18 cellular contexts compared by ENCODE assay signal in genomic region chr12:55696796-55697462, GRCh38.
"Had no signal": no experiment of that assay in that cellular context is flagged by ENCODE, and none has a peak within 500 bp of the region (broad histone marks: within the 10 kb centered on the region; RNA-seq: fewer than 3 reads in every experiment).

No MANE protein-coding gene starts in this region.

- H3K4me3 Mint-ChIP-seq: brain; central memory CD8-positive, alpha-beta T cell; mesothelial cell of epicardium; neural progenitor cell; stimulated activated memory B cell treated with anti-CD40 and anti-IgM and Interleukin-4, amounts not matched to agents 10 μg/mL and 1 μg/mL and 100 μg/mL, for 72 hours; T-helper 2 cell treated with Interferon-gamma antibody and Interleukin-4, amounts not matched to agents 5 μg/mL and 100 μg/mL, for 36 hours had no signal

- H3K27ac ChIP-seq: esophagus squamous epithelium, neural progenitor cell, ovary, thyroid gland, vagina had no signal

- H3K4me1 ChIP-seq: neural progenitor cell, thyroid gland had no signal

- H3K9me3 Mint-ChIP-seq: activated naive CD4-positive, alpha-beta T cell treated with anti-CD3 and anti-CD28 coated beads, Interleukin-2, amount 50 U/mL, for 72 hours; brain; central memory CD8-positive, alpha-beta T cell; mesothelial cell of epicardium; neural progenitor cell; stimulated activated memory B cell treated with anti-CD40 and anti-IgM and Interleukin-4, amounts not matched to agents 10 μg/mL and 1 μg/mL and 100 μg/mL, for 72 hours; T-helper 2 cell treated with Interferon-gamma antibody and Interleukin-4, amounts not matched to agents 5 μg/mL and 100 μg/mL, for 36 hours had no signal

- H3K4me3 ChIP-seq: esophagus squamous epithelium, neural progenitor cell, ovary, thyroid gland, vagina had no signal

- H3K27me3 ChIP-seq: esophagus squamous epithelium, neural progenitor cell, ovary, thyroid gland, vagina had no signal

- H3K36me3 Mint-ChIP-seq: activated naive CD4-positive, alpha-beta T cell treated with anti-CD3 and anti-CD28 coated beads, Interleukin-2, amount 50 U/mL, for 72 hours; mesothelial cell of epicardium; stimulated activated memory B cell treated with anti-CD40 and anti-IgM and Interleukin-4, amounts not matched to agents 10 μg/mL and 1 μg/mL and 100 μg/mL, for 72 hours had no signal

- H3K27me3 Mint-ChIP-seq: brain; stimulated activated memory B cell treated with anti-CD40 and anti-IgM and Interleukin-4, amounts not matched to agents 10 μg/mL and 1 μg/mL and 100 μg/mL, for 72 hours had no signal

- H3K9me3 ChIP-seq: esophagus squamous epithelium, ovary, thyroid gland, vagina had no signal

- H3K27ac Mint-ChIP-seq: brain; mesothelial cell of epicardium; neural progenitor cell; stimulated activated memory B cell treated with anti-CD40 and anti-IgM and Interleukin-4, amounts not matched to agents 10 μg/mL and 1 μg/mL and 100 μg/mL, for 72 hours; T-helper 2 cell treated with Interferon-gamma antibody and Interleukin-4, amounts not matched to agents 5 μg/mL and 100 μg/mL, for 36 hours had no signal

- ATAC-seq: activated naive CD4-positive, alpha-beta T cell treated with anti-CD3 and anti-CD28 coated beads, Interleukin-2, amount 50 U/mL, for 72 hours; stimulated activated memory B cell treated with anti-CD40 and anti-IgM and Interleukin-4, amounts not matched to agents 10 μg/mL and 1 μg/mL and 100 μg/mL, for 72 hours had no signal

- DNase-seq: activated T-cell treated with anti-CD3 and anti-CD28 coated beads, Interleukin-2, amount 50 U/mL, for 1 hour; amygdala; cortex of kidney; effector CD8-positive, alpha-beta T cell; esophagus squamous epithelium; hypothalamus; stimulated activated CD4-positive, alpha-beta T cell treated with anti-CD3 and anti-CD28 coated beads, Interleukin-2, amount 100 ng/mL, for 48 hours; thyroid gland had no signal

- H3K4me1 Mint-ChIP-seq: central memory CD8-positive, alpha-beta T cell; mesothelial cell of epicardium; neural progenitor cell; stimulated activated memory B cell treated with anti-CD40 and anti-IgM and Interleukin-4, amounts not matched to agents 10 μg/mL and 1 μg/mL and 100 μg/mL, for 72 hours had no signal

- FAIRE-seq: endothelial cell of umbilical vein had no signal

- H3K36me3 ChIP-seq: neural progenitor cell, ovary, thyroid gland, vagina had no signal
